In genomic region chr7:142300689-142301088, GRCh38 we compare ENCODE assay signal across 9 cellular contexts. TPM values are rescaled to one million over a fixed set of nuclear protein-coding genes. Genes with fewer than 3 reads are reported as not detected.
DNase-seq lines count a peak whose midpoint lies in the region; ATAC-seq, FAIRE-seq and TF ChIP-seq lines count a peak whose summit lies in the region.
"Had no signal": no experiment of that assay in that cellular context is flagged by ENCODE, and none has a peak within 500 bp of the region (broad histone marks: within the 10 kb centered on the region; RNA-seq: fewer than 3 reads in every experiment).

No MANE protein-coding gene starts in this region.

- DNase-seq in activated naive CD4-positive, alpha-beta T cell treated with Interleukin-2 at 50 U/mL for 16 hours, result peak; percentile 24
- no peak for DNase-seq in activated naive CD4-positive, alpha-beta T cell (lab: John Stamatoyannopoulos, UW)
- DNase-seq in RPMI8226, result peak; percentile 40
- DNase-seq in chondrocyte (ENCODE audit: low spot score), result no peak
- DNase-seq in stimulated activated naive CD8-positive, alpha-beta T cell treated with anti-CD3 and anti-CD28 coated beads, Interleukin-15, amount 100 ng/mL, for 72 hours, result peak; percentile 41 to 43
- no peak for DNase-seq in foreskin melanocyte
- DNase-seq in RCC 7860 (ENCODE audit: low spot score), result no peak
- DNase-seq: NCI-H345 had no signal

- H3K4me1 Mint-ChIP-seq in chondrocyte (ENCODE audit: low read depth), result no peaks in the 10 kb centered on the region
- peaks cover 15% of the 10 kb centered on the region for H3K4me1 Mint-ChIP-seq in stimulated activated naive CD8-positive, alpha-beta T cell treated with anti-CD3 and anti-CD28 coated beads, Interleukin-15, amount 100 ng/mL, for 72 hours

- H3K36me3 Mint-ChIP-seq in chondrocyte (ENCODE audit: low read depth), result no peaks in the 10 kb centered on the region

- peaks cover 19% of the 10 kb centered on the region for H3K27me3 Mint-ChIP-seq in chondrocyte (ENCODE audit: low read depth)
- peaks cover 29% of the 10 kb centered on the region for H3K27me3 Mint-ChIP-seq in stimulated activated naive CD8-positive, alpha-beta T cell treated with anti-CD3 and anti-CD28 coated beads, Interleukin-15, amount 100 ng/mL, for 72 hours

- ATAC-seq in stimulated activated naive CD8-positive, alpha-beta T cell treated with anti-CD3 and anti-CD28 coated beads, Interleukin-15, amount 100 ng/mL, for 72 hours, result peak; percentile 53
- ATAC-seq in HG03469 (IDR thresholded peaks at IDR 0.05; ENCODE audit: unreplicated experiment), result no peak

- no peak overlapping the region for H3K27ac Mint-ChIP-seq in chondrocyte (ENCODE audit: unreplicated experiment)
- peak overlapping the region in 1 of 2 donors; percentile 28 for H3K27ac Mint-ChIP-seq in stimulated activated naive CD8-positive, alpha-beta T cell treated with anti-CD3 and anti-CD28 coated beads, Interleukin-15, amount 100 ng/mL, for 72 hours

- H3K9me3 Mint-ChIP-seq in chondrocyte (ENCODE audit: low read depth), result no peaks in the 10 kb centered on the region
- no peaks in the 10 kb centered on the region for H3K9me3 Mint-ChIP-seq in stimulated activated naive CD8-positive, alpha-beta T cell treated with anti-CD3 and anti-CD28 coated beads, Interleukin-15, amount 100 ng/mL, for 72 hours

- TF ChIP-seq CTCF in chondrocyte (IDR thresholded peaks at IDR 0.05), result peak; percentile 33

- no peak for FAIRE-seq in RCC 7860 (lab: Jason Lieb, UNC)

- no peak overlapping the region for H3K4me3 Mint-ChIP-seq in chondrocyte (ENCODE audit: unreplicated experiment)
- H3K4me3 Mint-ChIP-seq in stimulated activated naive CD8-positive, alpha-beta T cell treated with anti-CD3 and anti-CD28 coated beads, Interleukin-15, amount 100 ng/mL, for 72 hours, result peak overlapping the region in 1 of 2 donors; percentile 20

RNA-seq across cellular contexts. Expression of gene PRSS58, which starts 42.8 kb away (rescaled TPM):
- not detected in 3 replicates for total RNA-seq in chondrocyte

Comparison
In these comparisons a context has a peak if more than half of its experiments do, and no peak if none do; other contexts are left out.
1. DNase-seq: peak in activated naive CD4-positive, alpha-beta T cell treated with Interleukin-2 at 50 U/mL for 16 hours (single experiment), RPMI8226 (single experiment) and stimulated activated naive CD8-positive, alpha-beta T cell treated with anti-CD3 and anti-CD28 coated beads, Interleukin-15, amount 100 ng/mL, for 72 hours (2 of 2); none in activated naive CD4-positive, alpha-beta T cell (0 of 4), chondrocyte (single experiment), foreskin melanocyte (single experiment) and RCC 7860 (single experiment).